ENCODE assay signal across 8 cellular contexts in genomic region chr1:100458925-100459814, GRCh38.
DNase-seq lines count a peak whose midpoint lies in the region; FAIRE-seq and TF ChIP-seq lines count a peak whose summit lies in the region.

No MANE protein-coding gene starts in this region.

- FAIRE-seq in H54 (lab: Jason Lieb, UNC), result peak; percentile 97
- FAIRE-seq in urothelium cell line (lab: Jason Lieb, UNC), result no peak

- TF ChIP-seq CTCF in LNCAP (IDR thresholded peaks at IDR 0.05) (peak; percentile 86), RWPE1 (conservative IDR thresholded peaks at IDR 0.05; ENCODE audit: low read depth) (peak; percentile 88)

- no peak overlapping the region for H3K27ac ChIP-seq in RWPE1

- peak; percentile 73 for DNase-seq in GDM1 (lab: John Stamatoyannopoulos, UW)
- peak; percentile 21 for DNase-seq in H54 (ENCODE audit: insufficient read length, low spot score)
- peak; percentile 73 for DNase-seq in RWPE1 (ENCODE audit: low spot score)
- peak; percentile 78 for DNase-seq in activated naive CD4-positive, alpha-beta T cell treated with Interleukin-2 at 50 U/mL for 16 hours
- peak; percentile 63 for DNase-seq in glomerular endothelial cell (ENCODE audit: extremely low read depth, low read depth, low spot score)
- DNase-seq in pons (ENCODE audit: low spot score), result peak; percentile 87
- DNase-seq in urothelium cell line (ENCODE audit: low spot score), result peak; percentile 62

- POLR2A ChIA-PET in RWPE1 (lab: Yijun Ruan, JAX; ENCODE audit: low non-redundant PET), result no interaction called here

- CTCF ChIA-PET in RWPE1 (lab: Yijun Ruan, JAX), result interaction anchor here (0.5 to 1.5 kb wide), 14 partner anchors 9 to 750 kb away, joined by 3 to 7 read pairs (median 3); no protein-coding TSS in a partner anchor

- TF ChIP-seq POLR2A in H54 (IDR thresholded peaks at IDR 0.05; ENCODE audit: low read depth, low read length), result no peak

Comparison
In these comparisons a context has a peak if more than half of its experiments do, and no peak if none do; other contexts are left out.
1. DNase-seq: peak in every context shown above with its lines; median percentile 87 in pons; 78 in activated naive CD4-positive, alpha-beta T cell treated with Interleukin-2 at 50 U/mL for 16 hours; 73 in GDM1; 73 in RWPE1; 63 in glomerular endothelial cell; 62 in urothelium cell line; 21 in H54.